12 cellular contexts compared by ENCODE assay signal in genomic region chr12:52233462-52234141, GRCh38. TPM values are rescaled to one million over a fixed set of nuclear protein-coding genes. Genes with fewer than 3 reads are reported as not detected.
DNase-seq lines count a peak whose midpoint lies in the region; ATAC-seq and TF ChIP-seq lines count a peak whose summit lies in the region.
"Had no signal": no experiment of that assay in that cellular context is flagged by ENCODE, and none has a peak within 500 bp of the region (broad histone marks: within the 10 kb centered on the region; RNA-seq: fewer than 3 reads in every experiment).

No MANE protein-coding gene starts in this region.

- TF ChIP-seq CTCF in chondrocyte (IDR thresholded peaks at IDR 0.05), result no peak
- TF ChIP-seq CTCF in thoracic aorta (IDR thresholded peaks at IDR 0.05), result no peak

- H3K4me1 ChIP-seq in HUES48 (ENCODE audit: control insufficient read depth, insufficient read depth, low read length), result peaks cover 25% of the 10 kb centered on the region
- H3K4me1 ChIP-seq in thoracic aorta (ENCODE audit: control insufficient read depth in 1 of 2, low read depth in 2 of 2), result peaks cover 14 to 42% of the 10 kb centered on the region in 2 donors

- H3K27ac Mint-ChIP-seq in chondrocyte (ENCODE audit: unreplicated experiment), result peak overlapping the region; percentile 71

- no peaks in the 10 kb centered on the region for H3K27me3 Mint-ChIP-seq in chondrocyte (ENCODE audit: low read depth)

- peaks cover 75% of the 10 kb centered on the region for H3K4me1 Mint-ChIP-seq in chondrocyte (ENCODE audit: low read depth)

- no peak overlapping the region for H3K27ac ChIP-seq in HUES48 (ENCODE audit: low read depth, low read length)
- H3K27ac ChIP-seq in thoracic aorta, result peak overlapping the region in 1 of 2 donors; percentile 2
- H3K27ac ChIP-seq: right lobe of liver had no signal

- peaks cover 35% of the 10 kb centered on the region for H3K27me3 ChIP-seq in HUES48 (ENCODE audit: control insufficient read depth, insufficient read depth, low read length)
- H3K27me3 ChIP-seq in thoracic aorta (replicated peaks; ENCODE audit: insufficient read depth), result no peaks in the 10 kb centered on the region
- H3K27me3 ChIP-seq: right lobe of liver had no signal

- no peaks in the 10 kb centered on the region for H3K36me3 ChIP-seq in HUES48 (ENCODE audit: control insufficient read depth, insufficient read depth, low read length)
- no peaks in the 10 kb centered on the region for H3K36me3 ChIP-seq in thoracic aorta
- H3K36me3 ChIP-seq: right lobe of liver had no signal

- peak overlapping the region; percentile 76 for H3K4me3 Mint-ChIP-seq in chondrocyte (ENCODE audit: unreplicated experiment)

- no peak overlapping the region for H3K9ac ChIP-seq in HUES48 (ENCODE audit: low read depth, low read length)

- H3K9me3 Mint-ChIP-seq in chondrocyte (ENCODE audit: low read depth), result no peaks in the 10 kb centered on the region

- ATAC-seq in thoracic aorta (ENCODE audit: insufficient number of reproducible peaks, low FRiP score, low read depth), result no peak
- no peak for ATAC-seq in stimulated activated naive CD8-positive, alpha-beta T cell treated with anti-CD3 and anti-CD28 coated beads, Interleukin-15, Interleukin-2, amounts not matched to agents 100 U/mL and 50 U/mL, for 24 hours

- H3K9me3 ChIP-seq in HUES48 (ENCODE audit: control insufficient read depth, insufficient read depth, low read length) (no peaks in the 10 kb centered on the region), thoracic aorta (no peaks in the 10 kb centered on the region)
- H3K9me3 ChIP-seq: right lobe of liver had no signal

- H3K4me3 ChIP-seq in HUES48 (ENCODE audit: low read depth, low read length) (peak overlapping the region; percentile 58), thoracic aorta (peak overlapping the region; percentile 48)
- H3K4me3 ChIP-seq: right lobe of liver had no signal

- peak; percentile 82 for DNase-seq in chondrocyte (ENCODE audit: low spot score)
- DNase-seq in kidney tubule cell (ENCODE audit: low spot score), result peak; percentile 50
- DNase-seq in thoracic aorta (ENCODE audit: low spot score), result no peak
- no peak for DNase-seq in stimulated activated naive CD8-positive, alpha-beta T cell treated with anti-CD3 and anti-CD28 coated beads, Interleukin-15, Interleukin-2, amounts not matched to agents 100 U/mL and 50 U/mL, for 24 hours
- DNase-seq in EL, result no peak
- DNase-seq in AG08395 (ENCODE audit: low spot score), result no peak
- DNase-seq: DMS79 treated with DMSO at 0.1 percent for 48 hours, right lobe of liver, T1000 had no signal

- H3K36me3 Mint-ChIP-seq in chondrocyte (ENCODE audit: low read depth), result no peaks in the 10 kb centered on the region

RNA-seq across cellular contexts. Expression of gene KRT7, which starts 0.6 kb away (rescaled TPM):
- total RNA-seq in chondrocyte, result 187 to 277 TPM (median 266 TPM) in 3 replicates
- total RNA-seq in thoracic aorta, result 100 to 1,000 TPM in 1 of 2 donors, 10 to 100 TPM in 1; 24.1 to 105 TPM

RNA-seq across cellular contexts. Expression of gene KRT86, which starts 40.8 kb away (rescaled TPM):
- total RNA-seq in chondrocyte (0.44 to 0.92 TPM (median 0.67 TPM) in 3 replicates), thoracic aorta (1 to 10 TPM in 1 of 2 donors, not detected in 1; 9.3 TPM)
- total RNA-seq: mesenteric fat pad, right lobe of liver had no signal

RNA-seq across cellular contexts. Expression of gene KRT80, which starts 41.8 kb away (rescaled TPM):
- total RNA-seq in chondrocyte (10.7 to 17.0 TPM (median 12.1 TPM) in 3 replicates), thoracic aorta (under 1 TPM; 0.21 to 0.41 TPM)
- total RNA-seq: mesenteric fat pad had no signal

RNA-seq across cellular contexts. Expression of gene KRT81, which starts 57.7 kb away (rescaled TPM):
- total RNA-seq in chondrocyte (1.1 to 2.2 TPM (median 1.3 TPM) in 3 replicates), thoracic aorta (1 to 10 TPM in 1 of 2 donors, not detected in 1; 5.1 TPM)
- total RNA-seq: fibroblast of lung, mesenteric fat pad had no signal

Comparison
In these comparisons a context has a peak if more than half of its experiments do, and no peak if none do; other contexts are left out.
1. DNase-seq: peak in chondrocyte (single experiment) and kidney tubule cell (single experiment); none in thoracic aorta (single experiment), stimulated activated naive CD8-positive, alpha-beta T cell treated with anti-CD3 and anti-CD28 coated beads, Interleukin-15, Interleukin-2, amounts not matched to agents 100 U/mL and 50 U/mL, for 24 hours (single experiment), EL (single experiment) and AG08395 (single experiment).